ENCODE assay signal across 9 cellular contexts in the genomic region with DNA sequence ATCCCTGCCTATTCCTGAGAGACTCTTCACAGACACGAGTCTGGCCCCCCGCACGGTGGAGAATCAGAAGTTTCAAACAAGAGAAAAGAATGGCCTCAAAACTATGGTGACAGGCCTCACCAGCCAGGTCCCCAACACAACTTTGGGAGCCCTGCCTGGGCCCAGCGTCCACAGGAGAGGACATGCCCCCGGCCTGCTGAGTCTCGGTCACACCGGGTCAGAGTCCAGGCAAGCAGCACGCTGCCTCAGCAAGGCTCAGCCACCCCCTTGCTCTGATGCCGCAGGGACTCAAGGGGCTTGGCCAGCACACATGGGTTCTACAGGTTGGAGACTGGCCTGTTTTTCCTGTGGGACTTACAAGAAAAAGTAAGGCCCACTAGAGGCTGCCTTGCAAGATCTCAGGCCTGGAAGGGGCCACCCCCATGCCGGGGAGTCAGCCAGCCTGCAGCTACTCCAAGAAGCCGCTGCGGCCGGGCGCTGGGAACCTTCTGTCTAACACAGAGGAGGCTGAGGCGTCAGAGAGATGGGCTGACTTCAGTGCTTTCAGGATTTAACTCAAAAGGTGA.
"Had no signal": no experiment of that assay in that cellular context is flagged by ENCODE, and none has a peak within 500 bp of the region (broad histone marks: within the 10 kb centered on the region; RNA-seq: fewer than 3 reads in every experiment).

No MANE protein-coding gene starts in this region.

- H3K27ac Mint-ChIP-seq: HFFc6, IgD-negative memory B cell had no signal

- ATAC-seq: HCT116, HepG2 had no signal

- H3K4me3 Mint-ChIP-seq: HFFc6, IgD-negative memory B cell had no signal

- H2AFZ ChIP-seq: GM23248 had no signal

- H3K27ac ChIP-seq: GM23248, HL-60 had no signal

- H3K4me1 Mint-ChIP-seq: IgD-negative memory B cell had no signal

- H3K27me3 Mint-ChIP-seq: IgD-negative memory B cell had no signal

- H3K9me3 ChIP-seq: HAP-1 had no signal

- H3K36me3 ChIP-seq: HAP-1 had no signal

- DNase-seq: GM23248, GOT3, H7, HFFc6 had no signal

- H3K4me1 ChIP-seq: HAP-1 had no signal

- H3K4me3 ChIP-seq: GM23248, HAP-1 had no signal

- FAIRE-seq: HepG2 had no signal
